24 cellular contexts compared by ENCODE assay signal in genomic region chr16:88407042-88407420, GRCh38.
"Had no signal": no experiment of that assay in that cellular context is flagged by ENCODE, and none has a peak within 500 bp of the region (broad histone marks: within the 10 kb centered on the region; RNA-seq: fewer than 3 reads in every experiment).

No MANE protein-coding gene starts in this region.

- H3K9me3 ChIP-seq: gastrocnemius medialis, heart left ventricle, left lung, neutrophil, prostate gland, spleen, testis, tibial artery had no signal

- H3K27me3 ChIP-seq: gastrocnemius medialis, spleen, testis, tibial artery had no signal

- H2AFZ ChIP-seq: parathyroid adenoma had no signal

- H3K79me2 ChIP-seq: parathyroid adenoma had no signal

- ATAC-seq: gastrocnemius medialis; heart left ventricle; left cardiac atrium; left lung; stimulated activated memory B cell treated with anti-CD40 and anti-IgM and Interleukin-4, amounts not matched to agents 10 μg/mL and 1 μg/mL and 100 μg/mL, for 72 hours; stimulated activated naive CD8-positive, alpha-beta T cell treated with anti-CD3 and anti-CD28 coated beads, Interleukin-15, Interleukin-2, amounts not matched to agents 100 U/mL and 50 U/mL, for 24 hours had no signal

- H3K4me3 ChIP-seq: gastrocnemius medialis, left lung, prostate gland, skin epidermis, spleen, testis, tibial artery had no signal

- FAIRE-seq: islet of Langerhans had no signal

- H3K36me3 Mint-ChIP-seq: naive thymus-derived CD4-positive, alpha-beta T cell; stimulated activated memory B cell treated with anti-CD40 and anti-IgM and Interleukin-4, amounts not matched to agents 10 μg/mL and 1 μg/mL and 100 μg/mL, for 72 hours; type B pancreatic cell had no signal

- H3K9me3 Mint-ChIP-seq: effector memory CD8-positive, alpha-beta T cell; naive thymus-derived CD4-positive, alpha-beta T cell; nephron progenitor cell; stimulated activated memory B cell treated with anti-CD40 and anti-IgM and Interleukin-4, amounts not matched to agents 10 μg/mL and 1 μg/mL and 100 μg/mL, for 72 hours; type B pancreatic cell had no signal

- H3K27ac Mint-ChIP-seq: effector memory CD8-positive, alpha-beta T cell; stimulated activated memory B cell treated with anti-CD40 and anti-IgM and Interleukin-4, amounts not matched to agents 10 μg/mL and 1 μg/mL and 100 μg/mL, for 72 hours; type B pancreatic cell had no signal

- H3K4me3 Mint-ChIP-seq: effector memory CD8-positive, alpha-beta T cell; naive thymus-derived CD4-positive, alpha-beta T cell; nephron progenitor cell; stimulated activated memory B cell treated with anti-CD40 and anti-IgM and Interleukin-4, amounts not matched to agents 10 μg/mL and 1 μg/mL and 100 μg/mL, for 72 hours; type B pancreatic cell had no signal

- H3K4me1 Mint-ChIP-seq: stimulated activated memory B cell treated with anti-CD40 and anti-IgM and Interleukin-4, amounts not matched to agents 10 μg/mL and 1 μg/mL and 100 μg/mL, for 72 hours had no signal

- H3K27ac ChIP-seq: gastrocnemius medialis, heart left ventricle, left lung, parathyroid adenoma, prostate gland, spleen, testis, tibial artery had no signal

- H3K9ac ChIP-seq: parathyroid adenoma had no signal

- DNase-seq: cortex of kidney; effector memory CD8-positive, alpha-beta T cell; foreskin fibroblast; gastrocnemius medialis; heart left ventricle; hippocampal formation; left cardiac atrium; left lung; mesendoderm; naive thymus-derived CD4-positive, alpha-beta T cell; nephron progenitor cell; right cardiac atrium; spleen; stimulated activated CD4-positive, alpha-beta T cell treated with anti-CD3 and anti-CD28 coated beads, Interleukin-4, amount 100 ng/mL, for 4 hours; stimulated activated naive CD8-positive, alpha-beta T cell treated with anti-CD3 and anti-CD28 coated beads, Interleukin-15, Interleukin-2, amounts not matched to agents 100 U/mL and 50 U/mL, for 24 hours; testis; tibial artery had no signal

- H3K4me1 ChIP-seq: gastrocnemius medialis, parathyroid adenoma, testis had no signal

- H3K36me3 ChIP-seq: gastrocnemius medialis, heart left ventricle, left lung, neutrophil, prostate gland, spleen, tibial artery had no signal
